ENCODE assay signal across 1 cellular context in the genomic region with DNA sequence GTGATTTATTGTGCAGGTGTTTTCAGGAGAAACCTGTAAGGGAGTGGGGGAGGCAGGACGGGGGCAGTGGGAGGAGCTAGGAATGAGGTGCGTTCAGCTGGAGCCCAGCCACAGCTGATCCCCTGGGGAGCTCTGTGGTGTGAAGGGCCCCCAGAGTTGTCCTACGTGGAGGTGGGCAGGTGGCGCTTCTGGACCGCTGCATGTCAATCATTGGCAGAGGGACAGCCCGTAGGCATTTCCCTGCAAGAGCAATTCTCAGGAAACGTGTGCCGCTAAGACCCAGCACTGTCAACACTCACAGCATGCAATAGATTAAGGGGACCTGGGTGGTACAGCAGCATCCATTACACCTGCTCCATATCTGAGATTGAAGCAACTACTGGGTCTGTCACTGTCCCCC.
TF ChIP-seq lines count a peak whose summit lies in the region.

No MANE protein-coding gene starts in this region.

TF ChIP-seq in HepG2, 621 proteins besides CTCF, POLR2A, EP300 and RAD21:
- TF ChIP-seq, protein P1, sequence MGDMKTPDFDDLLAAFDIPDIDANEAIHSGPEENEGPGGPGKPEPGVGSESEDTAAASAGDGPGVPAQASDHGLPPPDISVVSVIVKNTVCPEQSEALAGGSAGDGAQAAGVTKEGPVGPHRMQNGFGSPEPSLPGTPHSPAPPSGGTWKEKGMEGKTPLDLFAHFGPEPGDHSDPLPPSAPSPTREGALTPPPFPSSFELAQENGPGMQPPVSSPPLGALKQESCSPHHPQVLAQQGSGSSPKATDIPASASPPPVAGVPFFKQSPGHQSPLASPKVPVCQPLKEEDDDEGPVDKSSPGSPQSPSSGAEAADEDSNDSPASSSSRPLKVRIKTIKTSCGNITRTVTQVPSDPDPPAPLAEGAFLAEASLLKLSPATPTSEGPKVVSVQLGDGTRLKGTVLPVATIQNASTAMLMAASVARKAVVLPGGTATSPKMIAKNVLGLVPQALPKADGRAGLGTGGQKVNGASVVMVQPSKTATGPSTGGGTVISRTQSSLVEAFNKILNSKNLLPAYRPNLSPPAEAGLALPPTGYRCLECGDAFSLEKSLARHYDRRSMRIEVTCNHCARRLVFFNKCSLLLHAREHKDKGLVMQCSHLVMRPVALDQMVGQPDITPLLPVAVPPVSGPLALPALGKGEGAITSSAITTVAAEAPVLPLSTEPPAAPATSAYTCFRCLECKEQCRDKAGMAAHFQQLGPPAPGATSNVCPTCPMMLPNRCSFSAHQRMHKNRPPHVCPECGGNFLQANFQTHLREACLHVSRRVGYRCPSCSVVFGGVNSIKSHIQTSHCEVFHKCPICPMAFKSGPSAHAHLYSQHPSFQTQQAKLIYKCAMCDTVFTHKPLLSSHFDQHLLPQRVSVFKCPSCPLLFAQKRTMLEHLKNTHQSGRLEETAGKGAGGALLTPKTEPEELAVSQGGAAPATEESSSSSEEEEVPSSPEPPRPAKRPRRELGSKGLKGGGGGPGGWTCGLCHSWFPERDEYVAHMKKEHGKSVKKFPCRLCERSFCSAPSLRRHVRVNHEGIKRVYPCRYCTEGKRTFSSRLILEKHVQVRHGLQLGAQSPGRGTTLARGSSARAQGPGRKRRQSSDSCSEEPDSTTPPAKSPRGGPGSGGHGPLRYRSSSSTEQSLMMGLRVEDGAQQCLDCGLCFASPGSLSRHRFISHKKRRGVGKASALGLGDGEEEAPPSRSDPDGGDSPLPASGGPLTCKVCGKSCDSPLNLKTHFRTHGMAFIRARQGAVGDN (CRISPR knock-in tag; IDR thresholded peaks at IDR 0.05): peak; percentile 17; the same call in 1 of the 2 replicates
- no peak for TF ChIP-seq ZNF724P (CRISPR knock-in tag; IDR thresholded peaks at IDR 0.05; ENCODE audit: borderline replicate concordance)
- no peak for TF ChIP-seq ZNF263 (CRISPR knock-in tag; IDR thresholded peaks at IDR 0.05)
- no peak for TF ChIP-seq ZNF350 (CRISPR knock-in tag; IDR thresholded peaks at IDR 0.05; ENCODE audit: borderline replicate concordance, low read depth)
- TF ChIP-seq ZNF367 (CRISPR knock-in tag; IDR thresholded peaks at IDR 0.05; ENCODE audit: borderline replicate concordance): no peak
- no peak for TF ChIP-seq NFE2L2 (IDR thresholded peaks at IDR 0.05; ENCODE audit: low read length)
TF ChIP-seq in HepG2: peak in this region for 1.
